12 cellular contexts compared by ENCODE assay signal in the genomic region with DNA sequence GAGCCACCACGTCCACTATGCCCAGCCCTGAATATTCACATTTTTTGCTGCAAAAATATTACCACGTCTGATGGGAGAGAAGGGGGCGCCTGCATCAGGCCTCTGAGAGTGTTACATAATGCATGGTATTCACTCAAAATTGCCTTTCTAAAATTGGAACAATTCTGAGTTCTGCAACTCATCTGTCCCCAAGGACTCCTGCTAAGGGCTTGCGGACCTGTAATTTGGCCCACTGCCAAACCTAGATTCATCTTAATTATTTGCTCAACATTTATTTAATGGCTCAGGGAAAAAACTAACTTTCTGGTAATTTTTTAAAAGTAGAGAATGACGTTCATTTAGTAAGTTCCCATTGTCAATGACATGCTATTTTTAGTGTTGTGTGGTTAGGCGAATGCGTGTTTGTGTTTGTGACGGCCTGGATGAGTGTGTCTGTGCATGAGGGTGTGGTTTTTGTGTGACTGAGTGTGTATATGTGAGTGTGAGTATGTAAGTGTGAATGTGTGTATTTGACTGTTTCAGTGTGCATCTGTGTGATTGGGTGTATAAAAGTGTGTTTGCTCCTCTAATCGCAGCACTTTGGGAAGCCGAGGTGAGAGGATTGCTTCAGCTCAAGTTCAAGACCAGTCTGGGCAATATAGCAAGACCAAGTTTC. TPM values are rescaled to one million over a fixed set of nuclear protein-coding genes. Genes with fewer than 3 reads are reported as not detected.
"Had no signal": no experiment of that assay in that cellular context is flagged by ENCODE, and none has a peak within 500 bp of the region (broad histone marks: within the 10 kb centered on the region; RNA-seq: fewer than 3 reads in every experiment).

No MANE protein-coding gene starts in this region.

- H3K4me3 Mint-ChIP-seq: endodermal cell; stimulated activated effector memory CD8-positive, alpha-beta T cell treated with anti-CD3 and anti-CD28 coated beads, Interleukin-12 subunit alpha, Interleukin-12 subunit beta, amount 100 ng/mL, for 72 hours had no signal

- H3K4me3 ChIP-seq: gastroesophageal sphincter, heart right ventricle, thoracic aorta had no signal

- H2AFZ ChIP-seq: parathyroid adenoma had no signal

- H3K27ac ChIP-seq: gastroesophageal sphincter, parathyroid adenoma, thoracic aorta had no signal

- H3K9ac ChIP-seq: parathyroid adenoma had no signal

- H3K79me2 ChIP-seq: parathyroid adenoma had no signal

- H3K4me1 ChIP-seq: parathyroid adenoma had no signal

- H3K27ac Mint-ChIP-seq: endodermal cell; stimulated activated effector memory CD8-positive, alpha-beta T cell treated with anti-CD3 and anti-CD28 coated beads, Interleukin-12 subunit alpha, Interleukin-12 subunit beta, amount 100 ng/mL, for 72 hours had no signal

- H3K36me3 ChIP-seq: gastroesophageal sphincter, thoracic aorta had no signal

- H3K4me1 Mint-ChIP-seq: endodermal cell had no signal

- H3K9me3 Mint-ChIP-seq: stimulated activated effector memory CD8-positive, alpha-beta T cell treated with anti-CD3 and anti-CD28 coated beads, Interleukin-12 subunit alpha, Interleukin-12 subunit beta, amount 100 ng/mL, for 72 hours had no signal

- H3K9me3 ChIP-seq: gastroesophageal sphincter, heart right ventricle, thoracic aorta had no signal

- H3K27me3 ChIP-seq: gastroesophageal sphincter, heart right ventricle had no signal

- DNase-seq: activated CD4-positive, CD25-positive, alpha-beta regulatory T cell treated with anti-CD3 and anti-CD28 coated beads, Interleukin-2, amount 50 U/mL, for 72 hours; stimulated activated CD4-positive, alpha-beta T cell treated with anti-CD3 and anti-CD28 coated beads, Interleukin-12 subunit alpha, Interleukin-12 subunit beta, amount 100 ng/mL, for 4 hours had no signal

- ATAC-seq: stimulated activated effector memory CD8-positive, alpha-beta T cell treated with anti-CD3 and anti-CD28 coated beads, Interleukin-12 subunit alpha, Interleukin-12 subunit beta, amount 100 ng/mL, for 72 hours had no signal

RNA-seq across cellular contexts. Expression of a gene that starts 26.1 kb away (rescaled TPM):
- total RNA-seq: dermis microvascular lymphatic vessel endothelial cell, epithelial cell of proximal tubule, lung microvascular endothelial cell had no signal

RNA-seq across cellular contexts. Expression of a gene that starts 48.4 kb away (rescaled TPM):
- total RNA-seq: activated CD8-positive, alpha-beta memory T cell treated with anti-CD3 and anti-CD28 coated beads for 36 hours; endodermal cell; epithelial cell of proximal tubule had no signal
